ENCODE assay signal across 9 cellular contexts in the genomic region with DNA sequence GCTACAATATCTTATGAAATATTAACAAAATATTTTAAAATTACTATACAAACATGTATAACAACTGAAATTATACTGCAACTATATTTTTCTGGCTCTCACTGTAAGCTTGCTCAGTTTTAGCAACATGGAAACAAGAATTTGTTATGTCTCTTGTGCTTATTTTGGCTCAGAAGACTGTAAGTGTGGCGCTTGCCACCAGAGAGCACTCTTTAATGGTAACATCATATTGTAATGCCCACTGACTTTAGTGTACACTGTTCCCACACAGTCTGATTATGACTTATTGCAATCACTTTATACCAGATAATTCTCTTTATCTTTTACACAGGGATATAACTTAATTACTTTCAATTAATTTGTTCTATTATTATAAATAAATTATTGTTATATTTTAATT.
DNase-seq lines count a peak whose midpoint lies in the region; ATAC-seq, FAIRE-seq and TF ChIP-seq lines count a peak whose summit lies in the region.
"Had no signal": no experiment of that assay in that cellular context is flagged by ENCODE, and none has a peak within 500 bp of the region (broad histone marks: within the 10 kb centered on the region; RNA-seq: fewer than 3 reads in every experiment).

No MANE protein-coding gene starts in this region.

- intact Hi-C loops in esophagus muscularis mucosa (cut with DNase I) (no loop called here), ovary (cut with DNase I) (loop anchor here in 1 of 4 donors (10.0 kb wide), 1 partner anchor 831 kb away; no protein-coding TSS in a partner anchor)

- DNase-seq in GM10266 (ENCODE audit: extremely low spot score) (no peak), NCI-H345 treated with DMSO at 0.1 percent for 48 hours (lab: John Stamatoyannopoulos, UW; ENCODE audit: unreplicated experiment) (peak; percentile 34), epithelial cell of esophagus (ENCODE audit: low read depth) (peak; percentile 61), activated gamma-delta T cell treated with Interleukin-2 at 50 U/mL for 16 hours (no peak), GM19239 (ENCODE audit: insufficient read length, low spot score) (no peak), esophagus muscularis mucosa (ENCODE audit: extremely low spot score) (no peak), ovary (no peak)
- DNase-seq: left cardiac atrium had no signal

- FAIRE-seq in GM19239 (lab: Jason Lieb, UNC), result no peak

- TF ChIP-seq POLR2A in esophagus muscularis mucosa (IDR thresholded peaks at IDR 0.05; ENCODE audit: low read depth) (no peak), ovary (IDR thresholded peaks at IDR 0.05) (no peak)

- WGBS in esophagus muscularis mucosa, result 68% methylated on average over 1 of the region's 1 CpG
- 8 to 33% (median 13%) methylated on average over 1 of the region's 1 CpG for WGBS in ovary, 3 donors

- peak; percentile 59 for ATAC-seq in HG02623 (IDR thresholded peaks at IDR 0.05; ENCODE audit: unreplicated experiment)

- H3K27ac ChIP-seq in esophagus muscularis mucosa (replicated peaks in 1 of 4), result no peak overlapping the region
- H3K27ac ChIP-seq in ovary, result no peak overlapping the region

- no peaks in the 10 kb centered on the region for H3K4me1 ChIP-seq in esophagus muscularis mucosa
- H3K4me1 ChIP-seq in ovary (ENCODE audit: insufficient read depth), result no peaks in the 10 kb centered on the region

- no peak for TF ChIP-seq EP300 in esophagus muscularis mucosa (IDR thresholded peaks at IDR 0.05)
- TF ChIP-seq EP300 in ovary (IDR thresholded peaks at IDR 0.05), result no peak

- H3K27me3 ChIP-seq in esophagus muscularis mucosa (no peaks in the 10 kb centered on the region), ovary (no peaks in the 10 kb centered on the region)

- H3K9me3 ChIP-seq in esophagus muscularis mucosa, result no peaks in the 10 kb centered on the region
- H3K9me3 ChIP-seq in ovary, result no peaks in the 10 kb centered on the region

- H3K4me3 ChIP-seq in epithelial cell of esophagus (ENCODE audit: low read length), result no peak overlapping the region
- H3K4me3 ChIP-seq in esophagus muscularis mucosa, result no peak overlapping the region
- H3K4me3 ChIP-seq in ovary, result no peak overlapping the region

- no peaks in the 10 kb centered on the region for H3K36me3 ChIP-seq in esophagus muscularis mucosa
- H3K36me3 ChIP-seq in ovary, result no peaks in the 10 kb centered on the region

- TF ChIP-seq CTCF in GM10266 (IDR thresholded peaks at IDR 0.05; ENCODE audit: control insufficient read depth, insufficient read depth, low read depth, missing control alignments) (peak; percentile 37), epithelial cell of esophagus (IDR thresholded peaks at IDR 0.05; ENCODE audit: insufficient read depth, low read depth, low read length, missing control alignments) (peak; percentile 72), esophagus muscularis mucosa (IDR thresholded peaks at IDR 0.05) (no peak), ovary (IDR thresholded peaks at IDR 0.05) (no peak)

Comparison
In these comparisons a context has a peak if more than half of its experiments do, and no peak if none do; other contexts are left out.
1. DNase-seq: peak in NCI-H345 treated with DMSO at 0.1 percent for 48 hours (single experiment) and epithelial cell of esophagus (single experiment); none in GM10266 (single experiment), activated gamma-delta T cell treated with Interleukin-2 at 50 U/mL for 16 hours (single experiment), GM19239 (single experiment), esophagus muscularis mucosa (single experiment) and ovary (0 of 5).
2. CTCF ChIP-seq: peak in GM10266 (single experiment) and epithelial cell of esophagus (single experiment); none in esophagus muscularis mucosa (0 of 3) and ovary (0 of 3).